11 cellular contexts compared by ENCODE assay signal in the genomic region with DNA sequence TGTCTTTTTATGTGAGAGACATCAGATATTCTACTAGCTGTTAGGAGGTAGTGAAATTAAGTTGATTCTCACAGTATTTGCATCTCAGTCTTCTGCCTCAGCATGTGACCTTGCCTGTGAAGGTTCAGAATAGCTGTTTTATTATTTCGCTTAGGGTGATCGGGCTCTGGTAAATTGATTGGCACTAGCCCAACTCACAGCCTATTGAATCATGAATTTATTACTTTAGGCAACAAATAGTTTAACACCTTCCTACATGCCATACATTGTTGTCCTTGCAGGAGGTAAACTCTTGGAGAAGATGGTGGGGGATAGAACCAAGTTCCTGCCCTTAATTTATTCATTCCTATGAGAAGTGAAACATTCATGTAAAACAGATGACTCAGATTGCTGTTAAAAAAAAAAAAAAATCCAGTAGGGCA.
DNase-seq lines count a peak whose midpoint lies in the region; ATAC-seq and TF ChIP-seq lines count a peak whose summit lies in the region.
"Had no signal": no experiment of that assay in that cellular context is flagged by ENCODE, and none has a peak within 500 bp of the region (broad histone marks: within the 10 kb centered on the region; RNA-seq: fewer than 3 reads in every experiment).

No MANE protein-coding gene starts in this region.

- POLR2A ChIA-PET in activated B cell treated with CpG ODN at 0.5 μM for 24 hours (lab: Charles Lee) = interaction anchor here (0.6 to 2.5 kb wide), 9 partner anchors 104 to 906 kb away, joined by 3 to 19 read pairs (median 4); a partner anchor contains a TSS
- POLR2A ChIA-PET in CD8-positive, alpha-beta memory T cell (lab: Charles Lee) = no interaction called here

- H3K4me1 Mint-ChIP-seq in activated B cell treated with CpG ODN at 0.5 μM for 24 hours = peaks cover 34% of the 10 kb centered on the region
- H3K4me1 Mint-ChIP-seq in CD8-positive, alpha-beta memory T cell = peaks cover 5 to 8% (median 6%) of the 10 kb centered on the region in 3 donors

- H3K27ac Mint-ChIP-seq in activated B cell treated with CpG ODN at 0.5 μM for 24 hours = peak overlapping the region; percentile 85
- no peak overlapping the region for H3K27ac Mint-ChIP-seq in CD8-positive, alpha-beta memory T cell
- H3K27ac Mint-ChIP-seq: T-helper 1 cell treated with Interleukin-12 subunit alpha and Interleukin-12 subunit beta and Interleukin-4 antibody, amounts not matched to agents 30 μg/mL and 1 μg/mL, for 36 hours had no signal

- H3K4me1 ChIP-seq in ACC112 (ENCODE audit: control insufficient read depth, insufficient read depth, low read length, unreplicated experiment) = peaks cover 18% of the 10 kb centered on the region
- H3K4me1 ChIP-seq in CD8-positive, alpha-beta memory T cell (ENCODE audit: insufficient read depth, low read length) = no peaks in the 10 kb centered on the region

- H3K4me3 ChIP-seq in ACC112 (ENCODE audit: low read depth, low read length) = no peak overlapping the region
- no peak overlapping the region for H3K4me3 ChIP-seq in CD8-positive, alpha-beta memory T cell (ENCODE audit: low read length)

- H3K27ac ChIP-seq in ACC112 (ENCODE audit: low read depth, low read length) = 0 out of 2 replicates have a peak overlapping the region, but pooled peaks have one; percentile 40
- H3K27ac ChIP-seq in CD8-positive, alpha-beta memory T cell (ENCODE audit: low read depth, low read length) = no peak overlapping the region

- H2AFZ ChIP-seq in ACC112 (ENCODE audit: low read length, unreplicated experiment) = no peak overlapping the region

- no peaks in the 10 kb centered on the region for H3K27me3 ChIP-seq in ACC112 (ENCODE audit: insufficient read depth, low read length)
- H3K27me3 ChIP-seq in CD8-positive, alpha-beta memory T cell (ENCODE audit: insufficient read depth, low read length, poor library complexity, severe bottlenecking) = no peaks in the 10 kb centered on the region

- no peaks in the 10 kb centered on the region for H3K9me3 ChIP-seq in CD8-positive, alpha-beta memory T cell (ENCODE audit: low read length)

- TF ChIP-seq CTCF in activated B cell treated with CpG ODN at 0.5 μM for 24 hours (IDR thresholded peaks at IDR 0.05) = no peak

- H3K79me2 ChIP-seq in ACC112 (ENCODE audit: control insufficient read depth, insufficient read depth, low read length, unreplicated experiment) = no peaks in the 10 kb centered on the region

- H3K4me3 Mint-ChIP-seq in activated B cell treated with CpG ODN at 0.5 μM for 24 hours = peak overlapping the region; percentile 67
- H3K4me3 Mint-ChIP-seq in CD8-positive, alpha-beta memory T cell = no peak overlapping the region
- H3K4me3 Mint-ChIP-seq: T-helper 1 cell treated with Interleukin-12 subunit alpha and Interleukin-12 subunit beta and Interleukin-4 antibody, amounts not matched to agents 30 μg/mL and 1 μg/mL, for 36 hours had no signal

- CTCF ChIA-PET in activated B cell treated with CpG ODN at 0.5 μM for 24 hours (lab: Charles Lee) = interaction anchor here (1.0 kb wide), 1 partner anchor 203 kb away, joined by 3 read pairs; no protein-coding TSS in a partner anchor
- CTCF ChIA-PET in CD8-positive, alpha-beta memory T cell (lab: Charles Lee) = no interaction called here

- no peaks in the 10 kb centered on the region for H3K9me3 Mint-ChIP-seq in activated B cell treated with CpG ODN at 0.5 μM for 24 hours
- H3K9me3 Mint-ChIP-seq in CD8-positive, alpha-beta memory T cell = no peaks in the 10 kb centered on the region
- H3K9me3 Mint-ChIP-seq: T-helper 1 cell treated with Interleukin-12 subunit alpha and Interleukin-12 subunit beta and Interleukin-4 antibody, amounts not matched to agents 30 μg/mL and 1 μg/mL, for 36 hours had no signal

- H3K36me3 Mint-ChIP-seq in activated B cell treated with CpG ODN at 0.5 μM for 24 hours (ENCODE audit: low read depth) = peaks cover 5% of the 10 kb centered on the region
- H3K36me3 Mint-ChIP-seq in CD8-positive, alpha-beta memory T cell = peaks cover 0 to 16% (median 0%) of the 10 kb centered on the region in 3 donors

- ATAC-seq in GM19438 (IDR thresholded peaks at IDR 0.05; ENCODE audit: low read depth, unreplicated experiment) = peak; percentile 41
- peak; percentile 54 for ATAC-seq in HG02981 (IDR thresholded peaks at IDR 0.05; ENCODE audit: unreplicated experiment)
- peak; percentile 82 for ATAC-seq in activated B cell treated with CpG ODN at 0.5 μM for 24 hours (ENCODE audit: low read depth)

- no peaks in the 10 kb centered on the region for H3K27me3 Mint-ChIP-seq in activated B cell treated with CpG ODN at 0.5 μM for 24 hours
- H3K27me3 Mint-ChIP-seq in CD8-positive, alpha-beta memory T cell = no peaks in the 10 kb centered on the region

- DNase-seq in activated B cell treated with CpG ODN at 0.5 μM for 24 hours (no peak), NCI-H2081 (lab: John Stamatoyannopoulos, UW) (no peak), middle frontal gyrus (ENCODE audit: extremely low spot score, low spot score) (no peak), HK-2 (ENCODE audit: unreplicated experiment) (no peak)
- DNase-seq in CD8-positive, alpha-beta memory T cell = no peak
- DNase-seq: foreskin melanocyte, NCI-H2029 had no signal

- intact Hi-C loops in activated B cell treated with CpG ODN at 0.5 μM for 24 hours (cut with micrococcal nuclease) = loop anchor here (1.0 kb wide), 5 partner anchors 11 to 205 kb away; no protein-coding TSS in a partner anchor

- H3K36me3 ChIP-seq in ACC112 (ENCODE audit: insufficient read depth, low read length) = no peaks in the 10 kb centered on the region
- H3K36me3 ChIP-seq in CD8-positive, alpha-beta memory T cell (ENCODE audit: insufficient read depth, low read length) = no peaks in the 10 kb centered on the region
